ENCODE assay signal across 1 cellular context in the genomic region with DNA sequence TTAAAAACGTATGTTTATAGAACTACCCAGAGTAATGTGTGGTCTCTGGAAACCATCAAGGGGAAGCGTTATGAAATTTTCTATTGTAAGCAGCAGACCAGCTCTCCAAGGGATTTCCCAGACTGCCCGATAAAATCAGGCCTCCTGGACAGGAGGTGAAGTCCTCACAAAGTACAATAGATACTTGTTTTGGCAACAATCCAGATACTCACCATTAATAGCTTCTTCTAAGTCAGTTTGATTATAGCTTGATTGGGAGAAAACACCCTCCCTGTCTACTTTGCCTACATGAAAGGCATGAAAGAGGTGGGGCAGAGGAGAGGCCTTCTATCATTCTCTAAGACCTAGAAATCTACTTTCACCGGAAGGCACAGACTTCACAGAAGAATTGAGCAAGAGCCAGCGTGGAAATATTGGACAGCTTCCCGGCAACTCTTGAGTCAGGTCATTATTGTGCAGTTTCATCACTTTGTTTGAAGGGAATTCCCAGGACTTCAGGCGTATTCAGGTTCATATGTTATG.
TF ChIP-seq lines count a peak whose summit lies in the region.

No MANE protein-coding gene starts in this region.

TF ChIP-seq in A549, 52 proteins besides CTCF, POLR2A, EP300 and RAD21 (continued from another document):
- TF ChIP-seq ZFP36 (IDR thresholded peaks at IDR 0.05; ENCODE audit: borderline replicate concordance, partially characterized antibody): no peak
- no peak for TF ChIP-seq CHD4 (IDR thresholded peaks at IDR 0.05; ENCODE audit: borderline replicate concordance)
- TF ChIP-seq, protein P1, sequence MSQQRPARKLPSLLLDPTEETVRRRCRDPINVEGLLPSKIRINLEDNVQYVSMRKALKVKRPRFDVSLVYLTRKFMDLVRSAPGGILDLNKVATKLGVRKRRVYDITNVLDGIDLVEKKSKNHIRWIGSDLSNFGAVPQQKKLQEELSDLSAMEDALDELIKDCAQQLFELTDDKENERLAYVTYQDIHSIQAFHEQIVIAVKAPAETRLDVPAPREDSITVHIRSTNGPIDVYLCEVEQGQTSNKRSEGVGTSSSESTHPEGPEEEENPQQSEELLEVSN (IDR thresholded peaks at IDR 0.05; ENCODE audit: borderline replicate concordance, low read depth): no peak
- TF ChIP-seq, protein P2, sequence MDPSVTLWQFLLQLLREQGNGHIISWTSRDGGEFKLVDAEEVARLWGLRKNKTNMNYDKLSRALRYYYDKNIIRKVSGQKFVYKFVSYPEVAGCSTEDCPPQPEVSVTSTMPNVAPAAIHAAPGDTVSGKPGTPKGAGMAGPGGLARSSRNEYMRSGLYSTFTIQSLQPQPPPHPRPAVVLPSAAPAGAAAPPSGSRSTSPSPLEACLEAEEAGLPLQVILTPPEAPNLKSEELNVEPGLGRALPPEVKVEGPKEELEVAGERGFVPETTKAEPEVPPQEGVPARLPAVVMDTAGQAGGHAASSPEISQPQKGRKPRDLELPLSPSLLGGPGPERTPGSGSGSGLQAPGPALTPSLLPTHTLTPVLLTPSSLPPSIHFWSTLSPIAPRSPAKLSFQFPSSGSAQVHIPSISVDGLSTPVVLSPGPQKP (IDR thresholded peaks at IDR 0.05; ENCODE audit: low read depth, low read length): no peak
- TF ChIP-seq NFE2L2 (conservative IDR thresholded peaks at IDR 0.05; ENCODE audit: low read length): no peak
- no peak for TF ChIP-seq CHD2 (IDR thresholded peaks at IDR 0.05; ENCODE audit: low read length, partially characterized antibody)
- TF ChIP-seq POLR2AphosphoS2 (conservative IDR thresholded peaks at IDR 0.05; ENCODE audit: low read length): no peak
- TF ChIP-seq KDM5A (IDR thresholded peaks at IDR 0.05): no peak
- TF ChIP-seq, protein P3, sequence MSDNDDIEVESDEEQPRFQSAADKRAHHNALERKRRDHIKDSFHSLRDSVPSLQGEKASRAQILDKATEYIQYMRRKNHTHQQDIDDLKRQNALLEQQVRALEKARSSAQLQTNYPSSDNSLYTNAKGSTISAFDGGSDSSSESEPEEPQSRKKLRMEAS (IDR thresholded peaks at IDR 0.05): peak; percentile 37; the same call in 1 of the 2 replicates
- TF ChIP-seq, protein P4, sequence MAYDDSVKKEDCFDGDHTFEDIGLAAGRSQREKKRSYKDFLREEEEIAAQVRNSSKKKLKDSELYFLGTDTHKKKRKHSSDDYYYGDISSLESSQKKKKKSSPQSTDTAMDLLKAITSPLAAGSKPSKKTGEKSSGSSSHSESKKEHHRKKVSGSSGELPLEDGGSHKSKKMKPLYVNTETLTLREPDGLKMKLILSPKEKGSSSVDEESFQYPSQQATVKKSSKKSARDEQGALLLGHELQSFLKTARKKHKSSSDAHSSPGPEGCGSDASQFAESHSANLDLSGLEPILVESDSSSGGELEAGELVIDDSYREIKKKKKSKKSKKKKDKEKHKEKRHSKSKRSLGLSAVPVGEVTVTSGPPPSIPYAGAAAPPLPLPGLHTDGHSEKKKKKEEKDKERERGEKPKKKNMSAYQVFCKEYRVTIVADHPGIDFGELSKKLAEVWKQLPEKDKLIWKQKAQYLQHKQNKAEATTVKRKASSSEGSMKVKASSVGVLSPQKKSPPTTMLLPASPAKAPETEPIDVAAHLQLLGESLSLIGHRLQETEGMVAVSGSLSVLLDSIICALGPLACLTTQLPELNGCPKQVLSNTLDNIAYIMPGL (CRISPR knock-in tag; IDR thresholded peaks at IDR 0.05; ENCODE audit: borderline replicate concordance): no peak
- TF ChIP-seq, protein P5, sequence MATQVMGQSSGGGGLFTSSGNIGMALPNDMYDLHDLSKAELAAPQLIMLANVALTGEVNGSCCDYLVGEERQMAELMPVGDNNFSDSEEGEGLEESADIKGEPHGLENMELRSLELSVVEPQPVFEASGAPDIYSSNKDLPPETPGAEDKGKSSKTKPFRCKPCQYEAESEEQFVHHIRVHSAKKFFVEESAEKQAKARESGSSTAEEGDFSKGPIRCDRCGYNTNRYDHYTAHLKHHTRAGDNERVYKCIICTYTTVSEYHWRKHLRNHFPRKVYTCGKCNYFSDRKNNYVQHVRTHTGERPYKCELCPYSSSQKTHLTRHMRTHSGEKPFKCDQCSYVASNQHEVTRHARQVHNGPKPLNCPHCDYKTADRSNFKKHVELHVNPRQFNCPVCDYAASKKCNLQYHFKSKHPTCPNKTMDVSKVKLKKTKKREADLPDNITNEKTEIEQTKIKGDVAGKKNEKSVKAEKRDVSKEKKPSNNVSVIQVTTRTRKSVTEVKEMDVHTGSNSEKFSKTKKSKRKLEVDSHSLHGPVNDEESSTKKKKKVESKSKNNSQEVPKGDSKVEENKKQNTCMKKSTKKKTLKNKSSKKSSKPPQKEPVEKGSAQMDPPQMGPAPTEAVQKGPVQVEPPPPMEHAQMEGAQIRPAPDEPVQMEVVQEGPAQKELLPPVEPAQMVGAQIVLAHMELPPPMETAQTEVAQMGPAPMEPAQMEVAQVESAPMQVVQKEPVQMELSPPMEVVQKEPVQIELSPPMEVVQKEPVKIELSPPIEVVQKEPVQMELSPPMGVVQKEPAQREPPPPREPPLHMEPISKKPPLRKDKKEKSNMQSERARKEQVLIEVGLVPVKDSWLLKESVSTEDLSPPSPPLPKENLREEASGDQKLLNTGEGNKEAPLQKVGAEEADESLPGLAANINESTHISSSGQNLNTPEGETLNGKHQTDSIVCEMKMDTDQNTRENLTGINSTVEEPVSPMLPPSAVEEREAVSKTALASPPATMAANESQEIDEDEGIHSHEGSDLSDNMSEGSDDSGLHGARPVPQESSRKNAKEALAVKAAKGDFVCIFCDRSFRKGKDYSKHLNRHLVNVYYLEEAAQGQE (IDR thresholded peaks at IDR 0.05): no peak
- TF ChIP-seq RCOR1 (IDR thresholded peaks at IDR 0.05; ENCODE audit: low read depth, low read length): no peak
